21 cellular contexts compared by ENCODE assay signal in genomic region chrX:22109442-22109841, GRCh38.
A peak's percentile ranks its signal among the peaks of the same experiment; 100 is the strongest.
DNase-seq lines count a peak whose midpoint lies in the region; ATAC-seq, FAIRE-seq and TF ChIP-seq lines count a peak whose summit lies in the region.
"Had no signal": no experiment of that assay in that cellular context is flagged by ENCODE, and none has a peak within 500 bp of the region (broad histone marks: within the 10 kb centered on the region; RNA-seq: fewer than 3 reads in every experiment).

No MANE protein-coding gene starts in this region.

- H3K27me3 ChIP-seq in HUES6 (ENCODE audit: control insufficient read depth, insufficient read depth, low read length) (no peaks in the 10 kb centered on the region; the same call in 1 of the 2 replicates), GM12878 (replicated peaks in 1 of 2; ENCODE audit: control insufficient read depth in 2 of 2, insufficient read depth in 2 of 2, low read length in 1 of 2) (no peaks in the 10 kb centered on the region)
- H3K27me3 ChIP-seq: BLaER1 treated with 17β-estradiol and CSF1 and Interleukin-3, amounts not matched to agents 10 nM and 100 nM; Peyer's patch; vagina had no signal

- H3K4me3 ChIP-seq in HUES6 (ENCODE audit: low read depth, low read length) (no peak overlapping the region), GM12878 (no peak overlapping the region)
- H3K4me3 ChIP-seq: BLaER1 treated with 17β-estradiol and CSF1 and Interleukin-3, amounts not matched to agents 10 nM and 100 nM; Peyer's patch; vagina had no signal

- TF ChIP-seq EP300 in GM12878 (IDR thresholded peaks at IDR 0.05; ENCODE audit: borderline replicate concordance in 1 of 2, control insufficient read depth in 1 of 2, low read depth in 2 of 2, low read length in 2 of 2), result no peak

- RAD21 ChIA-PET in GM12878 (lab: Charles Lee; ENCODE audit: unreplicated experiment), result interaction anchor here (1.3 to 2.5 kb wide), 4 partner anchors 22 to 124 kb away, joined by 4 to 15 read pairs (median 4); no protein-coding TSS in a partner anchor

- H3K4me3 Mint-ChIP-seq in endothelial cell (ENCODE audit: unreplicated experiment), result no peak overlapping the region
- no peak overlapping the region for H3K4me3 Mint-ChIP-seq in effector memory CD8-positive, alpha-beta T cell
- H3K4me3 Mint-ChIP-seq: natural killer cell; T-helper 2 cell treated with Interferon-gamma antibody and Interleukin-4, amounts not matched to agents 5 μg/mL and 100 μg/mL, for 36 hours had no signal

- peaks cover 2% of the 10 kb centered on the region for H3K27me3 Mint-ChIP-seq in endothelial cell (ENCODE audit: unreplicated experiment)
- no peaks in the 10 kb centered on the region for H3K27me3 Mint-ChIP-seq in effector memory CD8-positive, alpha-beta T cell

- intact Hi-C loops in GM12878 (cut with micrococcal nuclease; ENCODE audit: unreplicated experiment), result no loop called here

- no peaks in the 10 kb centered on the region for H3K4me1 Mint-ChIP-seq in endothelial cell (ENCODE audit: unreplicated experiment)
- H3K4me1 Mint-ChIP-seq in effector memory CD8-positive, alpha-beta T cell (ENCODE audit: low read depth in 2 of 2), result no peaks in the 10 kb centered on the region
- H3K4me1 Mint-ChIP-seq: natural killer cell had no signal

- FAIRE-seq in GM12878 (lab: Jason Lieb, UNC), result no peak
- FAIRE-seq: G401.6 had no signal

- no peaks in the 10 kb centered on the region for H3K36me3 Mint-ChIP-seq in endothelial cell (ENCODE audit: low read depth, unreplicated experiment)
- no peaks in the 10 kb centered on the region for H3K36me3 Mint-ChIP-seq in effector memory CD8-positive, alpha-beta T cell (ENCODE audit: insufficient read depth)
- H3K36me3 Mint-ChIP-seq: natural killer cell had no signal

- no TSS peak for BruUV-seq in GM12878 (replicated peaks; lab: Mats Ljungman, UMichigan)

- H3K9me3 ChIP-seq in HUES6 (ENCODE audit: control insufficient read depth, insufficient read depth, low read depth, low read length), result no peaks in the 10 kb centered on the region
- no peaks in the 10 kb centered on the region for H3K9me3 ChIP-seq in GM12878 (replicated peaks; ENCODE audit: control insufficient read depth, insufficient read depth, low read length)
- H3K9me3 ChIP-seq: BLaER1 treated with 17β-estradiol and CSF1 and Interleukin-3, amounts not matched to agents 10 nM and 100 nM; Peyer's patch; vagina had no signal

- H4K20me1 ChIP-seq in GM12878 (ENCODE audit: control insufficient read depth, insufficient read depth), result no peaks in the 10 kb centered on the region
- H4K20me1 ChIP-seq: BLaER1 treated with 17β-estradiol and CSF1 and Interleukin-3, amounts not matched to agents 10 nM and 100 nM had no signal

- WGBS in GM12878 (ENCODE audit: insufficient coverage, insufficient replicate concordance, low lambda C conversion rate, missing lambda C conversion rate), result 68% methylated on average over 1 of the region's 1 CpG

- SMC1A ChIA-PET in GM12878 (lab: Charles Lee; ENCODE audit: uncharacterized antibody, unreplicated experiment), result interaction anchor here (0.6 to 3.3 kb wide), 13 partner anchors 8 to 242 kb away, joined by 3 to 14 read pairs (median 5); no protein-coding TSS in a partner anchor

- H3K9me3 Mint-ChIP-seq in endothelial cell (ENCODE audit: unreplicated experiment), result no peaks in the 10 kb centered on the region
- no peaks in the 10 kb centered on the region for H3K9me3 Mint-ChIP-seq in effector memory CD8-positive, alpha-beta T cell
- H3K9me3 Mint-ChIP-seq: natural killer cell; T-helper 2 cell treated with Interferon-gamma antibody and Interleukin-4, amounts not matched to agents 5 μg/mL and 100 μg/mL, for 36 hours had no signal

- H3K4me1 ChIP-seq in HUES6 (ENCODE audit: control insufficient read depth, insufficient read depth, low read length) (peaks cover 4% of the 10 kb centered on the region), GM12878 (ENCODE audit: control insufficient read depth, insufficient read depth, low read length) (no peaks in the 10 kb centered on the region)
- H3K4me1 ChIP-seq: Peyer's patch, vagina had no signal

- peak; percentile 50 for ATAC-seq in GM12878
- no peak for ATAC-seq in effector memory CD8-positive, alpha-beta T cell (replicated peaks)
- no peak for ATAC-seq in HG03097 (IDR thresholded peaks at IDR 0.05; ENCODE audit: low FRiP score, unreplicated experiment)
- ATAC-seq: left colon; natural killer cell; sciatic nerve; stimulated activated naive CD8-positive, alpha-beta T cell treated with anti-CD3 and anti-CD28 coated beads, Interleukin-15, Interleukin-2, amounts not matched to agents 100 U/mL and 50 U/mL, for 24 hours had no signal

- H3K36me3 ChIP-seq in HUES6 (ENCODE audit: control insufficient read depth, insufficient read depth, low read length) (no peaks in the 10 kb centered on the region), GM12878 (ENCODE audit: control insufficient read depth in 2 of 2, insufficient read depth in 2 of 2, low read length in 1 of 2) (no peaks in the 10 kb centered on the region)
- H3K36me3 ChIP-seq: BLaER1 treated with 17β-estradiol and CSF1 and Interleukin-3, amounts not matched to agents 10 nM and 100 nM; Peyer's patch; vagina had no signal

- H3K27ac ChIP-seq in HUES6 (ENCODE audit: low read depth, low read length), result peak overlapping the region; percentile 69; the same call in 1 of the 2 replicates
- no peak overlapping the region for H3K27ac ChIP-seq in GM12878 (ENCODE audit: control insufficient read depth, insufficient read depth)
- H3K27ac ChIP-seq: BLaER1 treated with 17β-estradiol and CSF1 and Interleukin-3, amounts not matched to agents 10 nM and 100 nM; Peyer's patch; vagina had no signal

- no peak overlapping the region for H3K27ac Mint-ChIP-seq in endothelial cell (ENCODE audit: unreplicated experiment)
- no peak overlapping the region for H3K27ac Mint-ChIP-seq in effector memory CD8-positive, alpha-beta T cell
- H3K27ac Mint-ChIP-seq: natural killer cell; T-helper 2 cell treated with Interferon-gamma antibody and Interleukin-4, amounts not matched to agents 5 μg/mL and 100 μg/mL, for 36 hours had no signal

- DNase-seq in AG20443 (ENCODE audit: low spot score) (peak; percentile 31), GM12878 (ENCODE audit: low read depth, low spot score) (no peak), kidney tubule cell (ENCODE audit: low spot score) (peak; percentile 95), endothelial cell (ENCODE audit: low spot score) (no peak), NCI-H82 (lab: John Stamatoyannopoulos, UW) (no peak)
- DNase-seq in effector memory CD8-positive, alpha-beta T cell, result no peak
- DNase-seq: activated CD4-positive, alpha-beta T cell treated with anti-CD3 and anti-CD28 coated beads, Interleukin-2, amount 50 U/mL, for 1 hour; anterior cingulate cortex; effector CD4-positive, alpha-beta T cell; left colon; natural killer cell; NCI-H1092; Peyer's patch; stimulated activated naive CD8-positive, alpha-beta T cell treated with anti-CD3 and anti-CD28 coated beads, Interleukin-15, Interleukin-2, amounts not matched to agents 100 U/mL and 50 U/mL, for 24 hours had no signal

- TF ChIP-seq CTCF in GM12878 (IDR thresholded peaks at IDR 0.05 in 2 of 3, conservative IDR thresholded peaks at IDR 0.05 in 1 of 3; ENCODE audit: control insufficient read depth in 2 of 3, extremely low read depth in 1 of 3, insufficient read depth in 1 of 3, low read depth in 3 of 3, low read length in 3 of 3) (no peak), endothelial cell (IDR thresholded peaks at IDR 0.05; ENCODE audit: unreplicated experiment) (no peak)

- no peak for TF ChIP-seq POLR2A in GM12878 (IDR thresholded peaks at IDR 0.05; ENCODE audit: low read depth, low read length)

- in situ Hi-C loops in GM12878 (cut with MboI), result no loop called here

- TF ChIP-seq RAD21 in GM12878 (IDR thresholded peaks at IDR 0.05; ENCODE audit: insufficient read depth, low read depth, low read length), result no peak

- H3K79me2 ChIP-seq in GM12878 (ENCODE audit: control insufficient read depth, insufficient read depth, low read length), result no peaks in the 10 kb centered on the region

- H3K4me2 ChIP-seq in GM12878 (ENCODE audit: control insufficient read depth, insufficient read depth), result no peak overlapping the region
- H3K4me2 ChIP-seq: BLaER1 treated with 17β-estradiol and CSF1 and Interleukin-3, amounts not matched to agents 10 nM and 100 nM had no signal

- POLR2A ChIA-PET in GM12878 (lab: Charles Lee), result interaction anchor here (0.7 to 2.0 kb wide), 3 partner anchors 7 to 159 kb away, joined by 4 to 7 read pairs (median 7); no protein-coding TSS in a partner anchor

- no peak overlapping the region for H2AFZ ChIP-seq in GM12878 (ENCODE audit: control insufficient read depth, low read depth, low read length)

- H3K9ac ChIP-seq in HUES6 (ENCODE audit: low read length) (no peak overlapping the region), GM12878 (ENCODE audit: control insufficient read depth, insufficient read depth, low read length) (no peak overlapping the region)
- H3K9ac ChIP-seq: BLaER1 treated with 17β-estradiol and CSF1 and Interleukin-3, amounts not matched to agents 10 nM and 100 nM had no signal

- CTCF ChIA-PET in GM12878 (lab: Yijun Ruan, JAX), result interaction anchor here (0.7 to 5.5 kb wide), 8 partner anchors 13 to 124 kb away, joined by 3 to 38 read pairs (median 4); no protein-coding TSS in a partner anchor

TF ChIP-seq in GM12878, 131 proteins besides CTCF, POLR2A, EP300 and RAD21 (continues in another document):
- TF ChIP-seq TCF12 (IDR thresholded peaks at IDR 0.05; ENCODE audit: low read depth, low read length), result no peak
- no peak for TF ChIP-seq USF2 (IDR thresholded peaks at IDR 0.05; ENCODE audit: borderline replicate concordance, low read depth, low read length)
- TF ChIP-seq HDAC6 (IDR thresholded peaks at IDR 0.05; ENCODE audit: unreplicated experiment), result no peak
- TF ChIP-seq SMAD5 (IDR thresholded peaks at IDR 0.05; ENCODE audit: low read depth), result no peak
- no peak for TF ChIP-seq SPI1 (IDR thresholded peaks at IDR 0.05; ENCODE audit: borderline replicate concordance, insufficient read depth, low read depth, low read length)

Comparison
In these comparisons a context has a peak if more than half of its experiments do, and no peak if none do; other contexts are left out.
1. DNase-seq: peak in AG20443 (single experiment) and kidney tubule cell (single experiment); none in GM12878 (single experiment), endothelial cell (single experiment), effector memory CD8-positive, alpha-beta T cell (0 of 3) and NCI-H82 (single experiment).